ENCODE assay signal across 8 cellular contexts in the genomic region with DNA sequence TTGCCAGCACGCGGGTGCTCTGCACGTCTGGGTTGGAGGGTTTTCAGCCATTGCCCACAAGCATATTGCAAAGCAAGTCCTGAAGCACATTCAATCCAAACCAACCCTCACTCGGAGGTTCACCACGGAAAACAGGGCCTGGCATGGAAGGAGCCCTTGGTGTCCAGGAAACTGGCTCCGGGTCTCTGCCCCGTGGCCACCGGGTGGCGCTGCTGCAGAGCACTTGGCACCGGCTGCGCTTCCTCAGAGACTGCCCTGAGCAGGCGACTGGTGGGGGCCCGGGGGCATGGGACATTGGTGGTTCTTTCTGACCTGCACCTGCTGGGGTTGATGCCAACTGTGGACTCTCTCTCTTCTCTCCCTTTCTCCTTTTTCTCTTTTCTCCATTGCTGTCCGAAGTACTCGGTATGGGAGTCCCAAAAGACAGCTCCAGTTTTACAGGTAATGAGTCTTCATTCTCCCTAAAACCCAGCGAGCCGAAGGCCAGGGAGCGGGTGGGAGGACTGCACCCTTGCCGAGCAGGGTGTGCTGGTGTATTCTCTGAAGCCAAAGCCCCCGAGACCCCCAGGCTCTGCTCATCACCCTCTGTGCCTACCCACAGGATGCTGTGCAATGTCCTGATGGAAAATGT. TPM values are rescaled to one million over a fixed set of nuclear protein-coding genes. Genes with fewer than 3 reads are reported as not detected.
DNase-seq lines count a peak whose midpoint lies in the region; ATAC-seq and TF ChIP-seq lines count a peak whose summit lies in the region.

No MANE protein-coding gene starts in this region.

- ATAC-seq in heart right ventricle (peak in 5 of 8 donors; percentile 39 to 65 (median 42)), GM19023 (IDR thresholded peaks at IDR 0.05; ENCODE audit: unreplicated experiment) (no peak)

- TF ChIP-seq CTCF in AG09309 (IDR thresholded peaks at IDR 0.05; ENCODE audit: control insufficient read depth, insufficient read depth, low read depth, low read length, missing control alignments) (peak; percentile 67), GM13977 (IDR thresholded peaks at IDR 0.05; ENCODE audit: extremely low read depth, insufficient read depth, missing control alignments) (peak; percentile 56), heart right ventricle (IDR thresholded peaks at IDR 0.05) (peak in 8 of 9 donors; percentile 21 to 66 (median 56)), testis (IDR thresholded peaks at IDR 0.05) (peak in 2 of 3 experiments; percentile 53 to 61)

- H3K36me3 ChIP-seq in heart right ventricle (peaks cover 0 to 67% (median 0%) of the 10 kb centered on the region in 9 donors), testis (ENCODE audit: low read depth, missing control alignments) (no peaks in the 10 kb centered on the region)

- in situ Hi-C loops in GM13977 (cut with MboI; ENCODE audit: low pct_unique_long_range_greater_than_20kb, low sequenced_read_pairs, unreplicated experiment), result no loop called here

- H3K9me3 ChIP-seq in heart right ventricle (no peaks in the 10 kb centered on the region), testis (no peaks in the 10 kb centered on the region)

- WGBS in heart right ventricle, 2 donors, result 49 to 61% methylated on average over 20 of the region's 20 CpGs
- WGBS in testis, 2 donors, result 60 to 73% methylated on average over 20 of the region's 20 CpGs

- H3K4me1 ChIP-seq in heart right ventricle, result peaks cover 0 to 15% (median 0%) of the 10 kb centered on the region in 9 donors
- peaks cover 4% of the 10 kb centered on the region for H3K4me1 ChIP-seq in testis

- DNase-seq in AG09309 (ENCODE audit: low read depth) (no peak), GM13977 (ENCODE audit: low spot score) (no peak), heart right ventricle (peak in 1 of 2 donors; percentile 40), testis (peak; percentile 55), OCI-M2 (lab: John Stamatoyannopoulos, UW; ENCODE audit: unreplicated experiment) (no peak), NCI-H345 (lab: John Stamatoyannopoulos, UW) (no peak)
- peak; percentile 18 for DNase-seq in activated CD4-positive, alpha-beta T cell treated with anti-CD3 and anti-CD28 coated beads, Interleukin-2, amount 50 U/mL, for 1 hour

- H3K4me3 ChIP-seq in AG09309 (ENCODE audit: control insufficient read depth, low read depth, low read length) (no peak overlapping the region), heart right ventricle (no peak overlapping the region), testis (no peak overlapping the region)

- intact Hi-C loops in heart right ventricle (cut with DNase I), result loop anchor here in 2 of 10 donors (5.0 to 10.0 kb wide), 3 partner anchors 133 to 303 kb away; partner anchors contain the start of gene HES3 (in 1 of the 2)
- intact Hi-C loops in testis (cut with DNase I; ENCODE audit: low total_unique reads), result no loop called here

- TF ChIP-seq POLR2A in testis (IDR thresholded peaks at IDR 0.05), result no peak

- H3K27ac ChIP-seq in heart right ventricle (no peak overlapping the region), testis (no peak overlapping the region)

- H3K27me3 ChIP-seq in heart right ventricle, result no peaks in the 10 kb centered on the region
- H3K27me3 ChIP-seq in testis, result no peaks in the 10 kb centered on the region

RNA-seq across cellular contexts. Expression of gene KCNAB2, which starts 4.1 kb away (rescaled TPM):
- total RNA-seq in heart right ventricle (10 to 100 TPM; 16.5 to 41.5 (median 22.2) TPM), testis (1 to 10 TPM; 9.0 to 9.3 TPM)
- polyA plus RNA-seq in heart right ventricle (10 to 100 TPM in 1 of 2 donors, 1 to 10 TPM in 1; 4.7 to 15.1 TPM), testis (ENCODE audit: insufficient read depth, low read depth, low replicate concordance) (9.8 TPM)

RNA-seq across cellular contexts. Expression of gene NPHP4, which starts 49.3 kb away (rescaled TPM):
- total RNA-seq in heart right ventricle (1 to 10 TPM; 2.4 to 5.7 (median 3.3) TPM), testis (10 to 100 TPM; 49.4 to 65.9 TPM)
- polyA plus RNA-seq in heart right ventricle (1 to 10 TPM; 2.4 to 3.8 TPM), testis (ENCODE audit: insufficient read depth, low read depth, low replicate concordance) (26.3 TPM)

Comparison
In these comparisons a context has a peak if more than half of its experiments do, and no peak if none do; other contexts are left out.
1. DNase-seq: peak in activated CD4-positive, alpha-beta T cell treated with anti-CD3 and anti-CD28 coated beads, Interleukin-2, amount 50 U/mL, for 1 hour (single experiment) and testis (single experiment); none in AG09309 (single experiment), GM13977 (single experiment), OCI-M2 (single experiment) and NCI-H345 (single experiment).
2. RNA of gene NPHP4, which starts 49.3 kb away (total RNA-seq): 49.4 to 65.9 TPM in testis; 2.4 to 5.7 TPM in heart right ventricle; every median in the first group is over 4 times any median in the second.
3. Peak in every context shown above with its lines, with median percentiles within 50 percentile points of each other: CTCF ChIP-seq.